In genomic region chr19:13841339-13842293, GRCh38 we compare ENCODE assay signal across 8 cellular contexts. TPM values are rescaled to one million over a fixed set of nuclear protein-coding genes. Genes with fewer than 3 reads are reported as not detected.
DNase-seq lines count a peak whose midpoint lies in the region; ATAC-seq, FAIRE-seq and TF ChIP-seq lines count a peak whose summit lies in the region.

No MANE protein-coding gene starts in this region.

- H3K27me3 Mint-ChIP-seq in CD4-positive, alpha-beta T cell: no peaks in the 10 kb centered on the region
- no peaks in the 10 kb centered on the region for H3K27me3 Mint-ChIP-seq in astrocyte (ENCODE audit: low read depth, unreplicated experiment)

- peak overlapping the region; percentile 97 for H3K27ac ChIP-seq in CD4-positive, alpha-beta T cell (ENCODE audit: low read depth, low read length)
- peak overlapping the region; percentile 97 for H3K27ac ChIP-seq in astrocyte (ENCODE audit: low read depth, low read length)

- intact Hi-C loops in CD4-positive, alpha-beta T cell (cut with DNase I, micrococcal nuclease): loop anchor here in 1 of 2 experiments (10.0 kb wide), 1 partner anchor 687 kb away; the partner anchor contains the start of genes IER2 and STX10

- H3K4me1 ChIP-seq in astrocyte (ENCODE audit: insufficient read depth, low read length): peaks cover 47% of the 10 kb centered on the region

- H3K4me1 Mint-ChIP-seq in CD4-positive, alpha-beta T cell (ENCODE audit: low read depth): peaks cover 80% of the 10 kb centered on the region
- H3K4me1 Mint-ChIP-seq in astrocyte (ENCODE audit: low read depth, unreplicated experiment): peaks cover 24% of the 10 kb centered on the region

- no peaks in the 10 kb centered on the region for H3K27me3 ChIP-seq in CD4-positive, alpha-beta T cell (ENCODE audit: control insufficient read depth, insufficient read depth, low read length)
- H3K27me3 ChIP-seq in astrocyte (ENCODE audit: insufficient read depth, low read length): no peaks in the 10 kb centered on the region

- no peak for ATAC-seq in CD4-positive, alpha-beta T cell (ENCODE audit: poor library complexity)
- ATAC-seq in HG02759 (IDR thresholded peaks at IDR 0.05; ENCODE audit: unreplicated experiment): no peak
- no peak for ATAC-seq in HG02588 (IDR thresholded peaks at IDR 0.05; ENCODE audit: unreplicated experiment)

- H3K4me2 ChIP-seq in astrocyte (ENCODE audit: low read length): peak overlapping the region; percentile 98

- peaks cover 72% of the 10 kb centered on the region for H3K79me2 ChIP-seq in astrocyte (ENCODE audit: insufficient read depth, low read length)

- TF ChIP-seq CTCF in CD4-positive, alpha-beta T cell (IDR thresholded peaks at IDR 0.05): no peak
- TF ChIP-seq CTCF in astrocyte (IDR thresholded peaks at IDR 0.05; ENCODE audit: insufficient read depth, low read depth, low read length): no peak

- no peaks in the 10 kb centered on the region for H3K9me3 Mint-ChIP-seq in CD4-positive, alpha-beta T cell
- no peaks in the 10 kb centered on the region for H3K9me3 Mint-ChIP-seq in astrocyte (ENCODE audit: unreplicated experiment)

- H3K9ac ChIP-seq in astrocyte (ENCODE audit: low read length): peak overlapping the region; percentile 100

- peaks cover 5% of the 10 kb centered on the region for H3K36me3 ChIP-seq in astrocyte (ENCODE audit: insufficient read depth, low read length)

- FAIRE-seq in astrocyte (lab: Jason Lieb, UNC): no peak

- peak overlapping the region; percentile 81 for H3K4me3 ChIP-seq in astrocyte (ENCODE audit: insufficient read depth, low read depth, low read length)
- peak overlapping the region; percentile 63 for H3K4me3 ChIP-seq in iPS-11a (ENCODE audit: low read depth, low read length)

- DNase-seq in CD4-positive, alpha-beta T cell: peak in 1 of 10 experiments; percentile 66
- peak; percentile 37 for DNase-seq in MV-4-11 (lab: John Stamatoyannopoulos, UW)
- no peak for DNase-seq in astrocyte (ENCODE audit: low read depth)
- peak; percentile 61 for DNase-seq in stimulated activated CD8-positive, alpha-beta memory T cell treated with anti-CD3 and anti-CD28 coated beads, Interleukin-4, amount 100 ng/mL, for 48 hours
- DNase-seq in NCI-H1092 treated with DMSO at 0.1 percent for 48 hours (lab: John Stamatoyannopoulos, UW): no peak

- H2AFZ ChIP-seq in astrocyte (ENCODE audit: low read depth, low read length): no peak overlapping the region

- H3K9me3 ChIP-seq in CD4-positive, alpha-beta T cell (ENCODE audit: control insufficient read depth, low read length): no peaks in the 10 kb centered on the region
- no peaks in the 10 kb centered on the region for H3K9me3 ChIP-seq in astrocyte (ENCODE audit: insufficient read depth, low read depth, low read length)

- H4K20me1 ChIP-seq in astrocyte (ENCODE audit: insufficient read depth, low read length): peaks cover 56% of the 10 kb centered on the region

- CTCF ChIA-PET in CD4-positive, alpha-beta T cell (lab: Charles Lee): interaction anchor here (4.4 kb wide), 1 partner anchor 21 kb away, joined by 40 read pairs; no protein-coding TSS in a partner anchor

- H3K4me3 Mint-ChIP-seq in CD4-positive, alpha-beta T cell: peak overlapping the region; percentile 93
- peak overlapping the region; percentile 96 for H3K4me3 Mint-ChIP-seq in astrocyte (ENCODE audit: unreplicated experiment)

- POLR2A ChIA-PET in CD4-positive, alpha-beta T cell (lab: Charles Lee): interaction anchor here (0.8 kb wide), 1 partner anchor 677 kb away, joined by 3 read pairs; the partner anchor contains the start of gene DNAJB1

- H3K27ac Mint-ChIP-seq in CD4-positive, alpha-beta T cell: peak overlapping the region; percentile 99
- peak overlapping the region; percentile 94 for H3K27ac Mint-ChIP-seq in astrocyte (ENCODE audit: unreplicated experiment)

- peaks cover 10% of the 10 kb centered on the region for H3K36me3 Mint-ChIP-seq in CD4-positive, alpha-beta T cell (ENCODE audit: low read depth)
- H3K36me3 Mint-ChIP-seq in astrocyte (ENCODE audit: low read depth, unreplicated experiment): peaks cover 3% of the 10 kb centered on the region

RNA-seq across cellular contexts. Expression of gene NANOS3, which starts 35.3 kb away (rescaled TPM):
- total RNA-seq in CD4-positive, alpha-beta T cell: under 1 TPM in 1 of 2 experiments, not detected in 1; 0.87 TPM
- total RNA-seq in astrocyte: 1.1 and 2.9 TPM in 2 replicates

RNA-seq across cellular contexts. Expression of gene ZSWIM4, which starts 46.4 kb away (rescaled TPM):
- 1 to 10 TPM; 3.5 to 3.8 TPM for total RNA-seq in CD4-positive, alpha-beta T cell
- total RNA-seq in astrocyte: 9.5 and 10.6 TPM in 2 replicates

Comparison
In these comparisons a context has a peak if more than half of its experiments do, and no peak if none do; other contexts are left out.
1. DNase-seq: peak in MV-4-11 (single experiment) and stimulated activated CD8-positive, alpha-beta memory T cell treated with anti-CD3 and anti-CD28 coated beads, Interleukin-4, amount 100 ng/mL, for 48 hours (single experiment); none in astrocyte (single experiment) and NCI-H1092 treated with DMSO at 0.1 percent for 48 hours (single experiment).